ENCODE assay signal across 11 cellular contexts in the genomic region with DNA sequence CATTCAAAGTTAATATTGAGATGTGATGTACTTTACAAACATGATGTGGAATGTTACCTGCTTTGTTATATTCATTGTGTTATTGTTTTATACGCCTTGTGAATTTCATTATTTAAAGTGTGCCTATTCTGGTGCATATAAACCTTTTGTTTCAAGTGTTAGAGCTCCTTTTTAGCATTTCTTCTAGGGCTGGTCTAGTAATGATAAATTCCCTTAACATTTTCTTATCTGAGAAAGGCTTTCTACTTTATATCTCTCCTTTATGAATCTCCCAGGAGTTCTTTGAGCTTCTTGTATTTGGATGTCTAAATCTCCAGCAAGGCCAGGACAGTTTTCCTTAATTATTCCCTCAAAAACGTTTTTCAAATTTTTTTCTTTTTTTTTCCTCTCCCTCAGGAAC.
"Had no signal": no experiment of that assay in that cellular context is flagged by ENCODE, and none has a peak within 500 bp of the region (broad histone marks: within the 10 kb centered on the region; RNA-seq: fewer than 3 reads in every experiment).

No MANE protein-coding gene starts in this region.

- FAIRE-seq: H1, H54 had no signal

- ATAC-seq: GM23338, HCT116 had no signal

- DNase-seq: GM23248, GOT3, H7, H9, HCEC 1CT, HFFc6 had no signal

- H3K4me2 ChIP-seq: GM23338 had no signal

- H3K9me3 ChIP-seq: HAP-1 had no signal

- H3K4me1 ChIP-seq: HAP-1 had no signal

- H3K27ac ChIP-seq: GM23248 had no signal

- H3K4me3 ChIP-seq: GM23248, GM23338, HAP-1 had no signal

- H3K9ac ChIP-seq: GM23248 had no signal

- H2AFZ ChIP-seq: GM23248, GM23338 had no signal

- H3K36me3 ChIP-seq: HAP-1 had no signal
